In the genomic region with DNA sequence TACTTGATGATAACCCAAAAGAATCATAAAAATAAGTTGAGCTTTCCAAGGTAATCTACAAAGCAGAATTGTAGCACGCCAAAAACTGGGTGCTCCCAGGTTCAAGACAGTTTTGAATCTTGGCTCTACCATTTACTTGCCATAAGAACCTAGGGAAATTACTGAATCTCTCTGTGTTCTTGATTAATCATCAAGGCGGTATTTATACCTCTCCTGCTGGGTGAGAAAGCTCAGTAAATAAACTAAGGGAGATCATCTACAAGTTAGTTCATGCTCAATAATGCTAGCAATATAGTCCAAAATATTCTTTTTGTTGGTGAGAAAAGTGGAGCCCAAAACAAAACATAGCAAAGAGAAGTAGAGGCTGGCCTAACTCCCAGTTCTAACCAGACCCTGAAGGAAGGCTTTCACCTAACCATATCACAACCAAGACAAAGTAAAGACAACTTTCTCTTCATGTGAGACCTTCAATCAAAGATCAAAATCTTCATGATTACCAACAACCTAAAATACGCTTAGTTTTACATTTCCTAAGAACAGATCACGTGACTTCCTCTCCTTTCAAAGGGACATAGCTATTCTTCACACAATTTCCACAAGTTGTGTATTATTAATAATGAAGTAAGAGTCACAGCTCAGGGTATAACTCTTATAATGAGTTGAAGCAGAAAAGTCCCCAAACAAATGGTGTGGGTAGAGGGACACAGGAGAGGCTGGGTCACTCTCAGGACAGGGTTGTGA, we compare ENCODE assay signal across 1 cellular context.
A peak's percentile ranks its signal among the peaks of the same experiment; 100 is the strongest.
TF ChIP-seq lines count a peak whose summit lies in the region.

No MANE protein-coding gene starts in this region.

TF ChIP-seq in HepG2, 621 proteins besides CTCF, POLR2A, EP300 and RAD21:
- TF ChIP-seq RAD51 (IDR thresholded peaks at IDR 0.05; ENCODE audit: borderline replicate concordance) = peak; percentile 82
- TF ChIP-seq ZNF615 (CRISPR knock-in tag; IDR thresholded peaks at IDR 0.05; ENCODE audit: borderline replicate concordance) = no peak
- TF ChIP-seq, protein P1, sequence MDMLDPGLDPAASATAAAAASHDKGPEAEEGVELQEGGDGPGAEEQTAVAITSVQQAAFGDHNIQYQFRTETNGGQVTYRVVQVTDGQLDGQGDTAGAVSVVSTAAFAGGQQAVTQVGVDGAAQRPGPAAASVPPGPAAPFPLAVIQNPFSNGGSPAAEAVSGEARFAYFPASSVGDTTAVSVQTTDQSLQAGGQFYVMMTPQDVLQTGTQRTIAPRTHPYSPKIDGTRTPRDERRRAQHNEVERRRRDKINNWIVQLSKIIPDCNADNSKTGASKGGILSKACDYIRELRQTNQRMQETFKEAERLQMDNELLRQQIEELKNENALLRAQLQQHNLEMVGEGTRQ (IDR thresholded peaks at IDR 0.05; ENCODE audit: low read depth, low read length) = peak; percentile 49; the same call in 1 of the 2 replicates
- TF ChIP-seq, protein P1 (CRISPR knock-in tag; IDR thresholded peaks at IDR 0.05; ENCODE audit: borderline replicate concordance) = no peak
